In genomic region chr10:132155723-132156381, GRCh38 we compare ENCODE assay signal across 25 cellular contexts. TPM values are rescaled to one million over a fixed set of nuclear protein-coding genes. Genes with fewer than 3 reads are reported as not detected.
"Had no signal": no experiment of that assay in that cellular context is flagged by ENCODE, and none has a peak within 500 bp of the region (broad histone marks: within the 10 kb centered on the region; RNA-seq: fewer than 3 reads in every experiment).

No MANE protein-coding gene starts in this region.

- DNase-seq: activated CD4-positive, alpha-beta T cell treated with anti-CD3 and anti-CD28 coated beads for 4 hours; activated CD8-positive, alpha-beta memory T cell treated with anti-CD3 and anti-CD28 coated beads, Interleukin-2, amount 10 ng/mL, durations not matched to agents 7 days and 5 days; activated effector memory CD4-positive, alpha-beta T cell treated with Interleukin-2 at 50 U/mL for 16 hours; activated naive CD4-positive, alpha-beta T cell; activated T-cell treated with anti-CD3 and anti-CD28 coated beads, Interleukin-2, amount 50 U/mL, for 24 hours; Karpas-422; MM.1S; NCI-H1105; NCI-H1436; NCI-H1694 treated with DMSO at 0.1 percent for 48 hours; NCI-H2029 treated with DMSO at 0.1 percent for 48 hours; NCI-H345; NCI-H510A treated with DMSO at 0.1 percent for 48 hours; NCI-H69; NK-92 treated with Interleukin-12 subunit alpha and Interleukin-12 subunit beta, amount 100 ng/mL, for 24 hours; OCI-M1; Peyer's patch; SHP77 treated with DMSO at 0.1 percent for 48 hours had no signal

- H3K36me3 Mint-ChIP-seq: activated CD8-positive, alpha-beta memory T cell treated with anti-CD3 and anti-CD28 coated beads, Interleukin-2, amount 10 ng/mL, durations not matched to agents 7 days and 5 days; activated naive CD4-positive, alpha-beta T cell treated with anti-CD3 and anti-CD28 coated beads, Interleukin-2, amount 50 U/mL, for 24 hours; brain had no signal

- H3K9me3 ChIP-seq: Peyer's patch had no signal

- H3K27ac Mint-ChIP-seq: activated CD8-positive, alpha-beta memory T cell treated with anti-CD3 and anti-CD28 coated beads, Interleukin-2, amount 10 ng/mL, durations not matched to agents 7 days and 5 days; activated naive CD4-positive, alpha-beta T cell treated with anti-CD3 and anti-CD28 coated beads, Interleukin-2, amount 50 U/mL, for 24 hours; activated T-helper 1 cell treated with anti-CD3 and anti-CD28 coated beads, Interleukin-12 subunit alpha, Interleukin-12 subunit beta, Interleukin-2, Interleukin-4 antibody, amounts not matched to agents 30 ng/mL and 10 ng/mL and 1 ng/mL, durations not matched to agents 14 hours and 24 hours and 36 hours; brain had no signal

- ATAC-seq: activated CD4-positive, CD25-positive, alpha-beta regulatory T cell treated with anti-CD3 and anti-CD28 coated beads, Interleukin-2, amount 50 U/mL, for 24 hours; activated CD8-positive, alpha-beta memory T cell treated with anti-CD3 and anti-CD28 coated beads, Interleukin-2, amount 10 ng/mL, durations not matched to agents 7 days and 5 days; K562 had no signal

- H3K9me3 Mint-ChIP-seq: activated naive CD4-positive, alpha-beta T cell treated with anti-CD3 and anti-CD28 coated beads, Interleukin-2, amount 50 U/mL, for 24 hours; activated T-cell treated with anti-CD3 and anti-CD28 coated beads, Interleukin-2, amount 50 U/mL, for 24 hours; activated T-helper 1 cell treated with anti-CD3 and anti-CD28 coated beads, Interleukin-12 subunit alpha, Interleukin-12 subunit beta, Interleukin-2, Interleukin-4 antibody, amounts not matched to agents 30 ng/mL and 10 ng/mL and 1 ng/mL, durations not matched to agents 14 hours and 24 hours and 36 hours; brain; T-helper 1 cell treated with Interleukin-12 subunit alpha and Interleukin-12 subunit beta and Interleukin-4 antibody, amounts not matched to agents 30 μg/mL and 1 μg/mL, for 36 hours had no signal

- H3K4me1 ChIP-seq: Peyer's patch had no signal

- H3K4me3 Mint-ChIP-seq: activated CD8-positive, alpha-beta memory T cell treated with anti-CD3 and anti-CD28 coated beads, Interleukin-2, amount 10 ng/mL, durations not matched to agents 7 days and 5 days; activated naive CD4-positive, alpha-beta T cell treated with anti-CD3 and anti-CD28 coated beads, Interleukin-2, amount 50 U/mL, for 24 hours; activated T-cell treated with anti-CD3 and anti-CD28 coated beads, Interleukin-2, amount 50 U/mL, for 24 hours; activated T-helper 1 cell treated with anti-CD3 and anti-CD28 coated beads, Interleukin-12 subunit alpha, Interleukin-12 subunit beta, Interleukin-2, Interleukin-4 antibody, amounts not matched to agents 30 ng/mL and 10 ng/mL and 1 ng/mL, durations not matched to agents 14 hours and 24 hours and 36 hours; brain; T-helper 1 cell treated with Interleukin-12 subunit alpha and Interleukin-12 subunit beta and Interleukin-4 antibody, amounts not matched to agents 30 μg/mL and 1 μg/mL, for 36 hours had no signal

- H3K27me3 Mint-ChIP-seq: activated CD8-positive, alpha-beta memory T cell treated with anti-CD3 and anti-CD28 coated beads, Interleukin-2, amount 10 ng/mL, durations not matched to agents 7 days and 5 days; activated naive CD4-positive, alpha-beta T cell treated with anti-CD3 and anti-CD28 coated beads, Interleukin-2, amount 50 U/mL, for 24 hours; activated T-cell treated with anti-CD3 and anti-CD28 coated beads, Interleukin-2, amount 50 U/mL, for 24 hours; brain had no signal

- H3K36me3 ChIP-seq: Peyer's patch had no signal

- H3K27ac ChIP-seq: Peyer's patch, RWPE1 had no signal

- H3K27me3 ChIP-seq: Peyer's patch had no signal

- H3K4me3 ChIP-seq: K562, Peyer's patch had no signal

RNA-seq across cellular contexts. Expression of gene DPYSL4, which starts 30.9 kb away (rescaled TPM):
- total RNA-seq: K562 had no signal
